In the genomic region with DNA sequence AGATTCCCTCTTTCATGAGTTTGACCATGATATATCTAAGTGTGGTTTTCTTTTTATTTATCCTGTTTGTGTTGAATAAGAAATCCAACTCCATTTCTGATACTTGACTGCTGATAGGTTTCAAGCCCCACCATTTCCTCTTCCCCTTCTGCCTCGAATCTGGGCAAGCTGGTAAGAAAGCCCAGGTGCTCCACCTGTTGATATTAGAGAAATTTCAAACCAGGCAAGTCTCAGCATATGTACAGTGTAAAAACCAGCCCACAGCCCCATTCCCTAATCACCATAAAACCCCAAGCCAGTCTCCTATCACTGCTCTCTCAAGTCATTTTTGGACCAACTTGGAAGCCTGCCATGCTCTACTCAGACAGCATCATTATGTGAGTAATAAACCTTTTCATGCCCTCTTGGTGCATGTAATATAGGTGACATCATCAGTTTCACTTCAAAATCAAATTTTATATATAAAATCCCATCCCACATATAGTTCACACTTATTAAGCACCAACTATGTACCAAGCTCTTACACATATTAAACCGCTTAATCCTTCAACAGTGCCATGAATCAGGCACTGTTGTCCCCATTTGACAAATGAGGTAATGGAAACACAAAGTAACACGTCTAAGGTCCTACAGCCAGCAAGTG, we compare ENCODE assay signal across 11 cellular contexts. TPM values are rescaled to one million over a fixed set of nuclear protein-coding genes. Genes with fewer than 3 reads are reported as not detected.
DNase-seq lines count a peak whose midpoint lies in the region; TF ChIP-seq lines count a peak whose summit lies in the region.
"Had no signal": no experiment of that assay in that cellular context is flagged by ENCODE, and none has a peak within 500 bp of the region (broad histone marks: within the 10 kb centered on the region; RNA-seq: fewer than 3 reads in every experiment).

No MANE protein-coding gene starts in this region.

- CTCF ChIA-PET in Caco-2 (lab: Charles Lee), result no interaction called here

- no peak overlapping the region for H3K4me3 Mint-ChIP-seq in progenitor cell of endocrine pancreas (ENCODE audit: low read depth)
- no peak overlapping the region for H3K4me3 Mint-ChIP-seq in Caco-2 (ENCODE audit: unreplicated experiment)

- H3K4me1 ChIP-seq in Caco-2, result no peaks in the 10 kb centered on the region
- H3K4me1 ChIP-seq in neuronal stem cell (ENCODE audit: control insufficient read depth in 2 of 2, insufficient read depth in 1 of 2, low read depth in 1 of 2, low read length in 2 of 2), result no peaks in the 10 kb centered on the region

- H3K4ac ChIP-seq in neuronal stem cell (ENCODE audit: low read length), result no peak overlapping the region

- no peak for TF ChIP-seq CTCF in progenitor cell of endocrine pancreas (IDR thresholded peaks at IDR 0.05; ENCODE audit: unreplicated experiment)
- TF ChIP-seq CTCF in Caco-2 (IDR thresholded peaks at IDR 0.05; ENCODE audit: insufficient read depth in 1 of 2, low read depth in 1 of 2, low read length in 1 of 2, severe bottlenecking in 1 of 2, unreplicated experiment in 1 of 2), result no peak

- no peak overlapping the region for H4K91ac ChIP-seq in neuronal stem cell (ENCODE audit: low read depth, low read length, poor library complexity)

- H3K27me3 Mint-ChIP-seq in progenitor cell of endocrine pancreas, result no peaks in the 10 kb centered on the region
- no peaks in the 10 kb centered on the region for H3K27me3 Mint-ChIP-seq in Caco-2 (ENCODE audit: insufficient read depth, unreplicated experiment)

- no peak overlapping the region for H3K23ac ChIP-seq in neuronal stem cell (ENCODE audit: low read depth, low read length, poor library complexity)

- intact Hi-C loops in Caco-2 (cut with micrococcal nuclease; ENCODE audit: unreplicated experiment), result no loop called here

- no peak overlapping the region for H3K9ac ChIP-seq in neuronal stem cell (ENCODE audit: low read depth, low read length, poor library complexity)

- peaks cover 8% of the 10 kb centered on the region for H3K4me1 Mint-ChIP-seq in progenitor cell of endocrine pancreas (ENCODE audit: low read depth)
- H3K4me1 Mint-ChIP-seq in Caco-2 (ENCODE audit: low read depth, unreplicated experiment), result no peaks in the 10 kb centered on the region

- H3K27me3 ChIP-seq in Caco-2 (replicated peaks; ENCODE audit: control insufficient read depth, insufficient read depth, low read length) (no peaks in the 10 kb centered on the region), neuronal stem cell (ENCODE audit: control insufficient read depth in 3 of 3, insufficient read depth in 3 of 3, low read depth in 1 of 3, low read length in 3 of 3) (no peaks in the 10 kb centered on the region)

- no TSS peak for BruUV-seq in Caco-2 (replicated peaks; lab: Mats Ljungman, UMichigan)

- no peak overlapping the region for H4K8ac ChIP-seq in neuronal stem cell (ENCODE audit: low read depth, low read length)

- no peaks in the 10 kb centered on the region for H3K9me3 Mint-ChIP-seq in progenitor cell of endocrine pancreas (ENCODE audit: low read depth)
- no peaks in the 10 kb centered on the region for H3K9me3 Mint-ChIP-seq in Caco-2 (ENCODE audit: unreplicated experiment)

- no CpG with 5 or more reads among the region's 3 CpGs for WGBS in neuronal stem cell (ENCODE audit: extremely low coverage in 2 of 2, insufficient read length in 2 of 2, insufficient replicate concordance in 1 of 2), 2 donors

- H2AFZ ChIP-seq in neuronal stem cell (ENCODE audit: low read length), result no peak overlapping the region

- H2AK5ac ChIP-seq in neuronal stem cell (ENCODE audit: low read depth, low read length), result no peak overlapping the region

- H3K79me1 ChIP-seq in neuronal stem cell (ENCODE audit: low read depth, low read length), result peaks cover 3% of the 10 kb centered on the region

- no peak overlapping the region for H2BK120ac ChIP-seq in neuronal stem cell (ENCODE audit: low read depth, low read length)

- POLR2A ChIA-PET in Caco-2 (lab: Charles Lee), result no interaction called here

- no peak overlapping the region for H2BK15ac ChIP-seq in neuronal stem cell (ENCODE audit: low read length)

- H3K36me3 ChIP-seq in Caco-2 (ENCODE audit: control insufficient read depth, insufficient read depth, low read length) (no peaks in the 10 kb centered on the region), neuronal stem cell (replicated peaks in 1 of 2; ENCODE audit: control insufficient read depth in 2 of 2, insufficient read depth in 2 of 2, low read length in 2 of 2) (peaks cover 8 to 100% of the 10 kb centered on the region in 2 donors)

- H3K27ac ChIP-seq in neuronal stem cell (replicated peaks; ENCODE audit: low read length), result no peak overlapping the region
- H3K27ac ChIP-seq: 22Rv1 had no signal

- H3K4me2 ChIP-seq in neuronal stem cell (ENCODE audit: insufficient read depth, low read length, poor library complexity, severe bottlenecking), result no peak overlapping the region

- no peak overlapping the region for H2BK5ac ChIP-seq in neuronal stem cell (ENCODE audit: low read length)

- H3K4me3 ChIP-seq in Caco-2 (ENCODE audit: low read depth, low read length) (no peak overlapping the region), neuronal stem cell (ENCODE audit: low read length in 2 of 2) (no peak overlapping the region)

- H3K36me3 Mint-ChIP-seq in progenitor cell of endocrine pancreas (ENCODE audit: insufficient read depth) (peaks cover 16% of the 10 kb centered on the region), Caco-2 (ENCODE audit: insufficient read depth, unreplicated experiment) (peaks cover 16% of the 10 kb centered on the region)

- no peak overlapping the region for H3K14ac ChIP-seq in neuronal stem cell (ENCODE audit: low read length)

- no peak overlapping the region for H2BK12ac ChIP-seq in neuronal stem cell (ENCODE audit: low read length)

- H3K9me3 ChIP-seq in Caco-2 (no peaks in the 10 kb centered on the region), neuronal stem cell (replicated peaks in 1 of 2; ENCODE audit: control insufficient read depth in 2 of 2, insufficient read depth in 1 of 2, low read depth in 1 of 2, low read length in 2 of 2) (no peaks in the 10 kb centered on the region)

- peak overlapping the region; percentile 73 for H3K27ac Mint-ChIP-seq in progenitor cell of endocrine pancreas
- no peak overlapping the region for H3K27ac Mint-ChIP-seq in Caco-2 (ENCODE audit: unreplicated experiment)

- peak; percentile 3 for DNase-seq in DMS153 (lab: John Stamatoyannopoulos, UW)
- no peak for DNase-seq in DMS153 treated with DMSO at 0.1 percent for 48 hours (lab: John Stamatoyannopoulos, UW; ENCODE audit: unreplicated experiment)
- DNase-seq in NCI-H1105 (lab: John Stamatoyannopoulos, UW), result peak; percentile 96
- DNase-seq in astrocyte of the hippocampus (ENCODE audit: low read depth, low spot score), result peak; percentile 83
- DNase-seq in progenitor cell of endocrine pancreas (ENCODE audit: low spot score, unreplicated experiment), result no peak
- no peak for DNase-seq in Caco-2
- DNase-seq in DMS114 treated with DMSO at 0.1 percent for 48 hours (lab: John Stamatoyannopoulos, UW; ENCODE audit: unreplicated experiment), result no peak
- no peak for DNase-seq in neuronal stem cell (ENCODE audit: low spot score)
- DNase-seq: activated gamma-delta T cell treated with Interleukin-2 at 50 U/mL for 16 hours, RPMI8226 had no signal

- H3K18ac ChIP-seq in neuronal stem cell (ENCODE audit: low read length), result no peak overlapping the region

RNA-seq across cellular contexts. Expression of a gene that starts 46.6 kb away (rescaled TPM):
- 140 and 145 TPM in 2 replicates for total RNA-seq in progenitor cell of endocrine pancreas
- total RNA-seq in Caco-2 (2022), result 50.9 and 53.5 TPM in 2 replicates
- polyA plus RNA-seq in neuronal stem cell (2013, experiment 1 of 2), result 72.0 TPM
- polyA plus RNA-seq in neuronal stem cell (2013, experiment 2 of 2), result 69.8 TPM

Comparison
In these comparisons a context has a peak if more than half of its experiments do, and no peak if none do; other contexts are left out.
1. DNase-seq: peak in DMS153 (single experiment), NCI-H1105 (single experiment) and astrocyte of the hippocampus (single experiment); none in DMS153 treated with DMSO at 0.1 percent for 48 hours (single experiment), progenitor cell of endocrine pancreas (single experiment), Caco-2 (0 of 2), DMS114 treated with DMSO at 0.1 percent for 48 hours (single experiment) and neuronal stem cell (single experiment).